In genomic region chr10:119313645-119314044, GRCh38 we compare ENCODE assay signal across 8 cellular contexts.
DNase-seq lines count a peak whose midpoint lies in the region; ATAC-seq and TF ChIP-seq lines count a peak whose summit lies in the region.

No MANE protein-coding gene starts in this region.

- H3K36me3 ChIP-seq in mucosa of descending colon (ENCODE audit: low read depth): no peaks in the 10 kb centered on the region

- DNase-seq in activated CD4-positive, CD25-positive, alpha-beta regulatory T cell (lab: John Stamatoyannopoulos, UW): no peak
- DNase-seq in UCSD-AML1 (lab: John Stamatoyannopoulos, UW; ENCODE audit: unreplicated experiment) (peak; percentile 54), mucosa of descending colon (no peak), cortex of kidney (lab: John Stamatoyannopoulos, UW) (no peak), DMS53 treated with DMSO at 0.1 percent for 48 hours (lab: John Stamatoyannopoulos, UW; ENCODE audit: unreplicated experiment) (no peak), SHP77 treated with DMSO at 0.1 percent for 48 hours (lab: John Stamatoyannopoulos, UW) (no peak)

- H3K9me3 ChIP-seq in mucosa of descending colon: no peaks in the 10 kb centered on the region

- intact Hi-C loops in mucosa of descending colon (cut with DNase I, micrococcal nuclease): no loop called here

- no peak overlapping the region for H3K4me3 ChIP-seq in mucosa of descending colon

- H3K4me1 ChIP-seq in mucosa of descending colon (ENCODE audit: low read depth): peaks cover 4% of the 10 kb centered on the region

- TF ChIP-seq CTCF in mucosa of descending colon (IDR thresholded peaks at IDR 0.05): no peak

- peak; percentile 11 to 21 for ATAC-seq in activated CD4-positive, CD25-positive, alpha-beta regulatory T cell treated with anti-CD3 and anti-CD28 coated beads, Interleukin-2, amount 50 U/mL, for 24 hours
- ATAC-seq in HG03039 (IDR thresholded peaks at IDR 0.05; ENCODE audit: unreplicated experiment): peak; percentile 73
- ATAC-seq in mucosa of descending colon: peak; percentile 17

Comparison
In these comparisons a context has a peak if more than half of its experiments do, and no peak if none do; other contexts are left out.
1. ATAC-seq: peak in every context shown above with its lines; median percentile 73 in HG03039; 17 in mucosa of descending colon; 16 in activated CD4-positive, CD25-positive, alpha-beta regulatory T cell treated with anti-CD3 and anti-CD28 coated beads, Interleukin-2, amount 50 U/mL, for 24 hours.